In the genomic region with DNA sequence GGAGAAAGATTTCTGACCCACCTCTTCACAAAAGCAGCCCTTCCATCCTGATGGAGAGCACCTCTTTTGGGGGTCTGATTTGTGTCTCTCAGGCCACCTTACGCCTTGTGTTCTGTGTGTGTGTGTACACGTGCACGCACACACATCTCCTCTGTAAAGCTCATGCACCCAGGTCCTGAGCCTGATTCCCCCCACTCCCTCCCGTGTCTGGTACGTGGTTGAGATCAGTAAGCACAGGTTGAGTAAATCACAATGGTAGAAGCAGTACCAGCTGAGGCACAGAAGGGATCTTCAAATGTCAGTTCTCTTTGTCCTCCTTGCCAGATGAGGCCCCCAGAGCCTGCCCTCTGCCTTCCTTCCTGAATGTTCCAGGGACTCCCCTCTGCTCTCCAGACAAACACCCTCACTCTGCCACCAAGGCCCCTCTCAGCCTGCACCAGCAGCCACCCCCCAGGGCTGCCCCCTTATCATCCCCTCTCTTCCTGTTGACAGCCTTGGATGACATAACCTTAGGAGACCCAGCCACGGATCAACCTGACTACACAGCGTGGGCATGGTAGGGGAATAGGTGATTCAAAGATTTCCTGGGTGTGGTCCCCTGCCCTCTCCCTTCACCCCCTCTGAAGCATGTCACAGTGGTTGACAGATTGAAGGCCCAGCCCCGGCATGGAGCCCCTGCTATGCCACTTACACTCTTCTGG, we compare ENCODE assay signal across 12 cellular contexts.
DNase-seq lines count a peak whose midpoint lies in the region; ATAC-seq and FAIRE-seq lines count a peak whose summit lies in the region.
"Had no signal": no experiment of that assay in that cellular context is flagged by ENCODE, and none has a peak within 500 bp of the region (broad histone marks: within the 10 kb centered on the region; RNA-seq: fewer than 3 reads in every experiment).

No MANE protein-coding gene starts in this region.

- H2BK15ac ChIP-seq in neuronal stem cell (ENCODE audit: low read length), result no peak overlapping the region

- FAIRE-seq in urothelium cell line (lab: Jason Lieb, UNC), result peak; percentile 5

- H3K14ac ChIP-seq in neuronal stem cell (ENCODE audit: low read length), result peak overlapping the region; percentile 26

- H3K9me3 ChIP-seq in neuronal stem cell (replicated peaks in 1 of 2; ENCODE audit: control insufficient read depth in 2 of 2, insufficient read depth in 1 of 2, low read depth in 1 of 2, low read length in 2 of 2), result no peaks in the 10 kb centered on the region

- H3K27me3 ChIP-seq in neuronal stem cell (ENCODE audit: control insufficient read depth in 3 of 3, insufficient read depth in 3 of 3, low read depth in 1 of 3, low read length in 3 of 3), result no peaks in the 10 kb centered on the region

- peak overlapping the region; percentile 31 for H3K18ac ChIP-seq in neuronal stem cell (ENCODE audit: low read length)

- no peak overlapping the region for H3K4me2 ChIP-seq in neuronal stem cell (ENCODE audit: insufficient read depth, low read length, poor library complexity, severe bottlenecking)

- H3K27ac ChIP-seq in neuronal stem cell (replicated peaks; ENCODE audit: low read length), result no peak overlapping the region
- H3K27ac ChIP-seq: coronary artery had no signal

- H2AK5ac ChIP-seq in neuronal stem cell (ENCODE audit: low read depth, low read length), result no peak overlapping the region

- peak; percentile 76 for ATAC-seq in activated T-helper 17 cell treated with anti-CD3 and anti-CD28 coated beads, Interleukin-2, amount 50 U/mL, for 72 hours (replicated peaks)

- intact Hi-C loops in cardiac septum (cut with DNase I), result no loop called here

- no peak overlapping the region for H2BK5ac ChIP-seq in neuronal stem cell (ENCODE audit: low read length)

- H3K4me1 ChIP-seq in neuronal stem cell (ENCODE audit: control insufficient read depth in 2 of 2, insufficient read depth in 1 of 2, low read depth in 1 of 2, low read length in 2 of 2), result peaks cover 0 to 11% of the 10 kb centered on the region in 2 donors

- H3K27me3 Mint-ChIP-seq in activated T-helper 17 cell treated with anti-CD3 and anti-CD28 coated beads, Interleukin-2, amount 50 U/mL, for 72 hours, result no peaks in the 10 kb centered on the region

- no peaks in the 10 kb centered on the region for H3K9me3 Mint-ChIP-seq in activated T-helper 17 cell treated with anti-CD3 and anti-CD28 coated beads, Interleukin-2, amount 50 U/mL, for 72 hours

- H2BK12ac ChIP-seq in neuronal stem cell (ENCODE audit: low read length), result no peak overlapping the region

- no peak overlapping the region for H2AFZ ChIP-seq in neuronal stem cell (ENCODE audit: low read length)

- no peaks in the 10 kb centered on the region for H3K36me3 Mint-ChIP-seq in activated T-helper 17 cell treated with anti-CD3 and anti-CD28 coated beads, Interleukin-2, amount 50 U/mL, for 72 hours (ENCODE audit: low read depth)

- peak overlapping the region; percentile 19 for H3K23ac ChIP-seq in neuronal stem cell (ENCODE audit: low read depth, low read length, poor library complexity)

- peak overlapping the region; percentile 86 for H3K4me3 Mint-ChIP-seq in activated T-helper 17 cell treated with anti-CD3 and anti-CD28 coated beads, Interleukin-2, amount 50 U/mL, for 72 hours

- peak overlapping the region; percentile 39 for H3K9ac ChIP-seq in neuronal stem cell (ENCODE audit: low read depth, low read length, poor library complexity)

- no peaks in the 10 kb centered on the region for H3K36me3 ChIP-seq in neuronal stem cell (replicated peaks in 1 of 2; ENCODE audit: control insufficient read depth in 2 of 2, insufficient read depth in 2 of 2, low read length in 2 of 2)

- no peak overlapping the region for H4K91ac ChIP-seq in neuronal stem cell (ENCODE audit: low read depth, low read length, poor library complexity)

- DNase-seq in activated naive CD4-positive, alpha-beta T cell treated with Interleukin-2 at 50 U/mL for 16 hours, result peak; percentile 63
- DNase-seq in activated naive CD4-positive, alpha-beta T cell (lab: John Stamatoyannopoulos, UW), result no peak
- DNase-seq in neuronal stem cell (ENCODE audit: low spot score) (no peak), urothelium cell line (ENCODE audit: low spot score) (no peak), COLO668 (lab: John Stamatoyannopoulos, UW; ENCODE audit: unreplicated experiment) (no peak), cardiac septum (ENCODE audit: low spot score) (no peak), AG08395 (ENCODE audit: low spot score) (no peak)
- DNase-seq: DMS79 treated with DMSO at 0.1 percent for 48 hours, Kasumi-1, NCI-H2029 treated with DMSO at 0.1 percent for 48 hours had no signal

- H3K4me3 ChIP-seq in neuronal stem cell (ENCODE audit: low read length in 2 of 2), result no peak overlapping the region
- H3K4me3 ChIP-seq: coronary artery had no signal

- no peaks in the 10 kb centered on the region for H3K79me1 ChIP-seq in neuronal stem cell (ENCODE audit: low read depth, low read length)

- no peak overlapping the region for H3K4ac ChIP-seq in neuronal stem cell (ENCODE audit: low read length)

- peaks cover 78% of the 10 kb centered on the region for H3K4me1 Mint-ChIP-seq in activated T-helper 17 cell treated with anti-CD3 and anti-CD28 coated beads, Interleukin-2, amount 50 U/mL, for 72 hours

- H4K8ac ChIP-seq in neuronal stem cell (ENCODE audit: low read depth, low read length), result no peak overlapping the region

- H3K27ac Mint-ChIP-seq in activated T-helper 17 cell treated with anti-CD3 and anti-CD28 coated beads, Interleukin-2, amount 50 U/mL, for 72 hours, result peak overlapping the region; percentile 88

- no CpG with 5 or more reads among the region's 8 CpGs for WGBS in neuronal stem cell (ENCODE audit: extremely low coverage in 2 of 2, insufficient read length in 2 of 2, insufficient replicate concordance in 1 of 2), 2 donors

- H2BK120ac ChIP-seq in neuronal stem cell (ENCODE audit: low read depth, low read length), result no peak overlapping the region
